In genomic region chr12:10673660-10674384, GRCh38 we compare ENCODE assay signal across 1 cellular context.
TF ChIP-seq lines count a peak whose summit lies in the region.

Gene STYK1, minus strand, starts transcription at chr12:10674052. Its CDS starts 39,434 bp downstream, at chr12:10634618.

TF ChIP-seq in HepG2, 621 proteins besides CTCF, POLR2A, EP300 and RAD21 (continued from another document):
- peak; percentile 53 for TF ChIP-seq TFDP2 (CRISPR knock-in tag; IDR thresholded peaks at IDR 0.05)
- TF ChIP-seq ZNF687 (CRISPR knock-in tag; IDR thresholded peaks at IDR 0.05): peak; percentile 16; the same call in 1 of the 2 replicates
- 0 out of 2 replicates have a peak, but pooled peaks have one; percentile 28 for TF ChIP-seq ZNF501 (CRISPR knock-in tag; IDR thresholded peaks at IDR 0.05)
- 0 out of 2 replicates have a peak, but pooled peaks have one; percentile 39 for TF ChIP-seq SALL2 (CRISPR knock-in tag; IDR thresholded peaks at IDR 0.05)
- TF ChIP-seq ZNF530 (CRISPR knock-in tag; IDR thresholded peaks at IDR 0.05; ENCODE audit: low read depth): no peak
